34 cellular contexts compared by ENCODE assay signal in the genomic region with DNA sequence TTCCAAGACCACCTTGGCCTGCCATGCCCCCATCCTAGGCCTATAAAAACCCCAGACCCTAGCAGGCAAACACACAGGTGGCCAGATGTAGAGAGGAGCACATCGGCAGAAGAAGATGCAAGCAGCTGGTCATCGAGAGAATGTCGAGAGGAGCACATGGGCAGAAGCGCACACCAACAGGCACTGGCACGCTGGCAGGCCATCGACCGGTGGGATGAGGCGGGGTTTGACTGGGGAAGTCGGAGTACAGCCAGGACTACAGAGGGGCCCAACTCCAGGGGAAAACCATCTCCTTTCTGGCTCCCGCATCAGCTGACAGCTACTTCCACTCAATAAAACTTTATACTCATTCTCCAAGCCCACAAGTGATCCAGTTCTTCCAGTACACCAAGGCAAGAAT.
"Had no signal": no experiment of that assay in that cellular context is flagged by ENCODE, and none has a peak within 500 bp of the region (broad histone marks: within the 10 kb centered on the region; RNA-seq: fewer than 3 reads in every experiment).

No MANE protein-coding gene starts in this region.

- DNase-seq: Karpas-422, Kasumi-1, MG63, MM.1S, MV-4-11, NCI-H1048, NCI-H1092, NCI-H1092 treated with DMSO at 0.1 percent for 48 hours, NCI-H1105, NCI-H1105 treated with DMSO at 0.1 percent for 48 hours, NCI-H1417, NCI-H1417 treated with DMSO at 0.1 percent for 48 hours, NCI-H1436, NCI-H1436 treated with DMSO at 0.1 percent for 48 hours, NCI-H146, NCI-H1694, NCI-H1694 treated with DMSO at 0.1 percent for 48 hours, NCI-H187, NCI-H187 treated with DMSO at 0.1 percent for 48 hours, NCI-H1930, NCI-H2029, NCI-H2029 treated with DMSO at 0.1 percent for 48 hours, NCI-H2081, NCI-H2081 treated with DMSO at 0.1 percent for 48 hours, NCI-H2107, NCI-H2171, NCI-H2171 treated with DMSO at 0.1 percent for 48 hours, NCI-H2227 treated with DMSO at 0.1 percent for 48 hours, NCI-H226, NCI-H345, NCI-H446, NCI-H446 treated with DMSO at 0.1 percent for 48 hours, NCI-H510A had no signal

- H3K27me3 ChIP-seq: MG63 had no signal

- H3K4me3 ChIP-seq: MG63 had no signal

- H3K36me3 ChIP-seq: MG63 had no signal

- H3K27ac ChIP-seq: KMS-11 had no signal
